Comparison of ENCODE assay signal across 9 cellular contexts in genomic region chr1:70222716-70223235, GRCh38. TPM values are rescaled to one million over a fixed set of nuclear protein-coding genes. Genes with fewer than 3 reads are reported as not detected.
DNase-seq lines count a peak whose midpoint lies in the region; ATAC-seq, FAIRE-seq and TF ChIP-seq lines count a peak whose summit lies in the region.
"Had no signal": no experiment of that assay in that cellular context is flagged by ENCODE, and none has a peak within 500 bp of the region (broad histone marks: within the 10 kb centered on the region; RNA-seq: fewer than 3 reads in every experiment).

No MANE protein-coding gene starts in this region.

- peak overlapping the region; percentile 82 for H3K4me2 ChIP-seq in OCI-LY7 (ENCODE audit: low read length)
- H3K4me2 ChIP-seq in osteoblast (ENCODE audit: insufficient read depth, low read length), result peak overlapping the region; percentile 93

- H3K9ac ChIP-seq in endodermal cell (ENCODE audit: extremely low read depth, low read length, poor library complexity, severe bottlenecking), result peak overlapping the region; percentile 96

- peak overlapping the region; percentile 92 for H3K27ac ChIP-seq in OCI-LY7 (ENCODE audit: low read depth, low read length, poor library complexity, severe bottlenecking)
- no peak overlapping the region for H3K27ac ChIP-seq in endodermal cell (ENCODE audit: low read depth, low read length)
- peak overlapping the region; percentile 95 for H3K27ac ChIP-seq in osteoblast (ENCODE audit: low read depth, low read length)

- CTCF ChIA-PET in OCI-LY7 (lab: Charles Lee; ENCODE audit: unreplicated experiment), result no interaction called here

- H3K4me3 Mint-ChIP-seq in endodermal cell, result peak overlapping the region; percentile 92

- H3K27ac Mint-ChIP-seq in endodermal cell, result no peak overlapping the region

- POLR2A ChIA-PET in OCI-LY7 (lab: Charles Lee), result interaction anchor here (0.5 to 5.1 kb wide), 6 partner anchors 9 to 189 kb away, joined by 3 to 92 read pairs (median 3); partner anchors contain the start of genes ANKRD13C and LRRC40

- no TSS peak for BruUV-seq in OCI-LY7 (replicated peaks; lab: Mats Ljungman, UMichigan)

- DNase-seq in D721Med (ENCODE audit: insufficient read length, low spot score) (no peak), OCI-LY7 (ENCODE audit: low spot score) (no peak), endodermal cell (no peak), osteoblast (ENCODE audit: insufficient read length, low spot score, missing footprints) (no peak), UCSD-AML1 (lab: John Stamatoyannopoulos, UW; ENCODE audit: unreplicated experiment) (no peak), COLO668 (lab: John Stamatoyannopoulos, UW; ENCODE audit: unreplicated experiment) (no peak)
- no peak for DNase-seq in stimulated activated naive CD4-positive, alpha-beta T cell treated with Interleukin-2 at 50 U/mL for 16 hours (lab: John Stamatoyannopoulos, UW)
- DNase-seq: NCI-H2029 had no signal

- FAIRE-seq in D721Med (lab: Jason Lieb, UNC), result peak; percentile 44

- H2AFZ ChIP-seq in OCI-LY7 (ENCODE audit: low read length), result no peak overlapping the region
- no peak overlapping the region for H2AFZ ChIP-seq in osteoblast (ENCODE audit: low read length)

- H3K4me1 Mint-ChIP-seq in endodermal cell, result peaks cover 41% of the 10 kb centered on the region

- H3K9me3 Mint-ChIP-seq in endodermal cell, result no peaks in the 10 kb centered on the region

- H4K20me1 ChIP-seq in OCI-LY7 (ENCODE audit: insufficient read depth, low read length), result peaks cover 42% of the 10 kb centered on the region
- H4K20me1 ChIP-seq in osteoblast (ENCODE audit: insufficient read depth, low read length), result peaks cover 52% of the 10 kb centered on the region

- H3K4me3 ChIP-seq in OCI-LY7 (ENCODE audit: low read depth, low read length, poor library complexity, severe bottlenecking) (peak overlapping the region; percentile 90), endodermal cell (ENCODE audit: low read length) (peak overlapping the region; percentile 98), osteoblast (ENCODE audit: insufficient read depth, low read length) (peak overlapping the region; percentile 91)

- WGBS in endodermal cell (ENCODE audit: insufficient coverage in 1 of 2, insufficient read length in 1 of 2), 2 experiments, result 67% methylated on average over 2 of the region's 3 CpGs; no CpG with 5 or more reads in 1 of the 2 experiments

- intact Hi-C loops in OCI-LY7 (cut with micrococcal nuclease; ENCODE audit: unreplicated experiment), result no loop called here

- no peaks in the 10 kb centered on the region for H3K9me3 ChIP-seq in OCI-LY7 (ENCODE audit: low read length)
- H3K9me3 ChIP-seq in endodermal cell (ENCODE audit: control insufficient read depth, low read length), result no peaks in the 10 kb centered on the region
- no peaks in the 10 kb centered on the region for H3K9me3 ChIP-seq in osteoblast (ENCODE audit: low read depth, low read length)

- H3K36me3 ChIP-seq in OCI-LY7 (ENCODE audit: insufficient read depth, low read length) (peaks cover 68% of the 10 kb centered on the region), endodermal cell (ENCODE audit: control insufficient read depth, insufficient read depth, low read length) (peaks cover 43% of the 10 kb centered on the region), osteoblast (ENCODE audit: insufficient read depth, low read length) (peaks cover 25% of the 10 kb centered on the region)

- ATAC-seq in HG03342 (IDR thresholded peaks at IDR 0.05; ENCODE audit: unreplicated experiment), result no peak

- H3K27me3 ChIP-seq in endodermal cell (ENCODE audit: control insufficient read depth, insufficient read depth, low read length, poor library complexity, severe bottlenecking) (no peaks in the 10 kb centered on the region), osteoblast (ENCODE audit: insufficient read depth, low read length) (no peaks in the 10 kb centered on the region)

- TF ChIP-seq CTCF in D721Med (IDR thresholded peaks at IDR 0.05; ENCODE audit: insufficient read depth, missing control alignments) (no peak), OCI-LY7 (conservative IDR thresholded peaks at IDR 0.05; ENCODE audit: low read length) (no peak), endodermal cell (conservative IDR thresholded peaks at IDR 0.05) (no peak), osteoblast (IDR thresholded peaks at IDR 0.05; ENCODE audit: extremely low read depth, low read depth, low read length) (no peak)

- no peaks in the 10 kb centered on the region for H3K9me2 ChIP-seq in OCI-LY7 (ENCODE audit: insufficient read depth, low read length)

- no peaks in the 10 kb centered on the region for H3K27me3 Mint-ChIP-seq in endodermal cell (ENCODE audit: insufficient read depth)

- H3K79me2 ChIP-seq in OCI-LY7 (ENCODE audit: insufficient read depth, low read depth, low read length) (peaks cover 97% of the 10 kb centered on the region), osteoblast (ENCODE audit: insufficient read depth, low read length) (peaks cover 92% of the 10 kb centered on the region)

- H3K4me1 ChIP-seq in OCI-LY7 (ENCODE audit: insufficient read depth, low read length, poor library complexity, severe bottlenecking) (peaks cover 66% of the 10 kb centered on the region), endodermal cell (ENCODE audit: control insufficient read depth, insufficient read depth, low read length) (peaks cover 23% of the 10 kb centered on the region), osteoblast (ENCODE audit: insufficient read depth, low read length) (peaks cover 47% of the 10 kb centered on the region)

- H3K36me3 Mint-ChIP-seq in endodermal cell (ENCODE audit: low read depth), result peaks cover 26% of the 10 kb centered on the region

RNA-seq across cellular contexts. Expression of gene SRSF11, which starts 1.6 kb away (rescaled TPM):
- total RNA-seq in OCI-LY7 (2014; rRNA removed; shearing (Covaris generic)), result 165 and 198 TPM in 2 replicates
- total RNA-seq in OCI-LY7 (2022) (245 and 265 TPM in 2 replicates), endodermal cell (100 to 1,000 TPM; 227 to 232 TPM), osteoblast (160 and 162 TPM in 2 replicates)
- 224 TPM for polyA plus RNA-seq in endodermal cell (2013, experiment 1 of 2)
- polyA plus RNA-seq in endodermal cell (2013, experiment 2 of 2), result 206 TPM

RNA-seq across cellular contexts. Expression of gene LRRC40, which starts 17.4 kb away (rescaled TPM):
- 20.1 and 20.3 TPM in 2 replicates for total RNA-seq in OCI-LY7 (2014; rRNA removed; shearing (Covaris generic))
- total RNA-seq in OCI-LY7 (2022) (22.0 and 23.5 TPM in 2 replicates), endodermal cell (10 to 100 TPM; 26.8 to 29.2 TPM), osteoblast (16.5 and 18.5 TPM in 2 replicates)
- 40.8 TPM for polyA plus RNA-seq in endodermal cell (2013, experiment 1 of 2)
- polyA plus RNA-seq in endodermal cell (2013, experiment 2 of 2), result 41.2 TPM
